Comparison of ENCODE assay signal across 1 cellular context in genomic region chrX:109049903-109050302, GRCh38.
TF ChIP-seq lines count a peak whose summit lies in the region.

No MANE protein-coding gene starts in this region.

TF ChIP-seq in H1, 55 proteins besides CTCF, POLR2A, EP300 and RAD21:
- TF ChIP-seq JUND (IDR thresholded peaks at IDR 0.05; ENCODE audit: low read length) (no peak), CBX5 (IDR thresholded peaks at IDR 0.05; ENCODE audit: low read depth, low read length) (no peak), SP1 (IDR thresholded peaks at IDR 0.05; ENCODE audit: low read depth, low read length) (no peak), KDM5A (IDR thresholded peaks at IDR 0.05; ENCODE audit: low read length) (no peak)
